14 cellular contexts compared by ENCODE assay signal in genomic region chrX:16743604-16744325, GRCh38. TPM values are rescaled to one million over a fixed set of nuclear protein-coding genes. Genes with fewer than 3 reads are reported as not detected.
DNase-seq lines count a peak whose midpoint lies in the region; ATAC-seq and TF ChIP-seq lines count a peak whose summit lies in the region.
"Had no signal": no experiment of that assay in that cellular context is flagged by ENCODE, and none has a peak within 500 bp of the region (broad histone marks: within the 10 kb centered on the region; RNA-seq: fewer than 3 reads in every experiment).

No MANE protein-coding gene starts in this region.

- dilution Hi-C loops in IMR-90 (cut with HindIII; ENCODE audit: low sequenced_read_pairs, unreplicated experiment): no loop called here

- no peak overlapping the region for H3K27ac Mint-ChIP-seq in activated naive CD4-positive, alpha-beta T cell treated with anti-CD3 and anti-CD28 coated beads, Interleukin-2, amount 10 ng/mL, durations not matched to agents 7 days and 5 days
- H3K27ac Mint-ChIP-seq: progenitor cell of endocrine pancreas had no signal

- H3K9me1 ChIP-seq in IMR-90 (ENCODE audit: insufficient read depth, low read length): no peaks in the 10 kb centered on the region

- H3K9me3 ChIP-seq in IMR-90 (ENCODE audit: control insufficient read depth, insufficient read depth, low read length): no peaks in the 10 kb centered on the region
- H3K9me3 ChIP-seq: ascending aorta, gastrocnemius medialis, left lung, thyroid gland had no signal

- H3K36me3 ChIP-seq in IMR-90 (ENCODE audit: control insufficient read depth, insufficient read depth, low read length): peaks cover 44% of the 10 kb centered on the region

- no peak; the same call in 1 of the 2 replicates for TF ChIP-seq POLR2A in IMR-90 (IDR thresholded peaks at IDR 0.05; ENCODE audit: low read depth, low read length)

- H2BK120ac ChIP-seq in IMR-90 (ENCODE audit: low read depth, low read length): no peak overlapping the region

- H2AK9ac ChIP-seq in IMR-90 (replicated peaks; ENCODE audit: low read depth, low read length, poor library complexity): no peak overlapping the region

- no peak overlapping the region for H4K5ac ChIP-seq in IMR-90 (ENCODE audit: low read depth, low read length)

- H3K9ac ChIP-seq in IMR-90 (ENCODE audit: low read depth, low read length): no peak overlapping the region

- in situ Hi-C loops in Caki2 (cut with HindIII; ENCODE audit: low pct_unique_long_range_greater_than_20kb, low sequenced_read_pairs) (no loop called here), IMR-90 (cut with MboI; ENCODE audit: low sequenced_read_pairs) (no loop called here)

- no peak overlapping the region for H3K18ac ChIP-seq in IMR-90 (ENCODE audit: low read depth, low read length)

- H2BK20ac ChIP-seq in IMR-90 (ENCODE audit: low read depth, low read length): no peak overlapping the region

- TF ChIP-seq CTCF in IMR-90 (conservative IDR thresholded peaks at IDR 0.05; ENCODE audit: low read depth, low read length) (peak; percentile 57), cardiac fibroblast (IDR thresholded peaks at IDR 0.05; ENCODE audit: low read depth, low read length) (peak; percentile 24), dorsolateral prefrontal cortex (IDR thresholded peaks at IDR 0.05 in 54 of 56, conservative IDR thresholded peaks at IDR 0.05 in 2 of 56; ENCODE audit: low read depth in 1 of 56, partially characterized antibody in 56 of 56) (no peak)

- no peaks in the 10 kb centered on the region for H3K4me1 ChIP-seq in IMR-90 (ENCODE audit: control insufficient read depth, insufficient read depth, low read length)
- H3K4me1 ChIP-seq: ascending aorta, gastrocnemius medialis, left lung, thyroid gland had no signal

- intact Hi-C loops in IMR-90 (cut with micrococcal nuclease): no loop called here
- intact Hi-C loops in dorsolateral prefrontal cortex (cut with DNase I): no loop called here

- no peak overlapping the region for H3K56ac ChIP-seq in IMR-90 (ENCODE audit: extremely low read depth, insufficient read depth, low read length)

- peak; percentile 91 for DNase-seq in Caki2 (ENCODE audit: low read depth)
- DNase-seq in IMR-90: peak; percentile 92
- peak; percentile 47 to 73 for DNase-seq in cardiac fibroblast (ENCODE audit: low read depth in 2 of 2)
- peak; percentile 16 to 55 for DNase-seq in lung microvascular endothelial cell (ENCODE audit: low read depth in 2 of 2)
- no peak for DNase-seq in dorsolateral prefrontal cortex
- DNase-seq in activated naive CD4-positive, alpha-beta T cell treated with anti-CD3 and anti-CD28 coated beads, Interleukin-2, amount 10 ng/mL, durations not matched to agents 7 days and 5 days: no peak
- DNase-seq: gastrocnemius medialis, left lung, thyroid gland had no signal

- H4K20me1 ChIP-seq in IMR-90 (ENCODE audit: insufficient read depth, low read length): peaks cover 3% of the 10 kb centered on the region; the same call in 1 of the 2 replicates

- H3K9me3 Mint-ChIP-seq in activated naive CD4-positive, alpha-beta T cell treated with anti-CD3 and anti-CD28 coated beads, Interleukin-2, amount 10 ng/mL, durations not matched to agents 7 days and 5 days: no peaks in the 10 kb centered on the region

- 92% methylated on average over 4 of the region's 12 CpGs; no CpG with 5 or more reads in 1 of the 2 experiments for WGBS in IMR-90 (ENCODE audit: extremely low coverage in 2 of 2, insufficient read length in 1 of 2), 2 experiments

- H4K8ac ChIP-seq in IMR-90 (ENCODE audit: low read depth in 2 of 2, low read length in 2 of 2): peak overlapping the region in 1 of 2 experiments; percentile 15; a peak in 1 of 4 replicates

- POLR2A ChIA-PET in IMR-90 (lab: Charles Lee; ENCODE audit: unreplicated experiment): no interaction called here

- peak overlapping the region; percentile 5 for H2BK5ac ChIP-seq in IMR-90 (ENCODE audit: low read depth, low read length, poor library complexity, severe bottlenecking)

- H3K27ac ChIP-seq in IMR-90 (ENCODE audit: insufficient read depth, low read length) (no peak overlapping the region), dorsolateral prefrontal cortex (no peak overlapping the region)
- H3K27ac ChIP-seq: ascending aorta, gastrocnemius medialis, left lung, thyroid gland had no signal

- BruUV-seq in IMR-90 (replicated peaks; lab: Mats Ljungman, UMichigan): no TSS peak

- CTCF ChIA-PET in IMR-90 (lab: Yijun Ruan, JAX): interaction anchor here (1.6 kb wide), 2 partner anchors 9 to 10 kb away, joined by 4 to 5 read pairs; no protein-coding TSS in a partner anchor
- CTCF ChIA-PET in activated naive CD4-positive, alpha-beta T cell treated with anti-CD3 and anti-CD28 coated beads, Interleukin-2, amount 10 ng/mL, durations not matched to agents 7 days and 5 days (lab: Charles Lee): no interaction called here

- H2BK15ac ChIP-seq in IMR-90 (ENCODE audit: low read depth, low read length): no peak overlapping the region

- no peak overlapping the region; the same call in 1 of the 2 replicates for H2AK5ac ChIP-seq in IMR-90 (ENCODE audit: low read depth, low read length)

- H3K36me3 Mint-ChIP-seq in activated naive CD4-positive, alpha-beta T cell treated with anti-CD3 and anti-CD28 coated beads, Interleukin-2, amount 10 ng/mL, durations not matched to agents 7 days and 5 days: peaks cover 9% of the 10 kb centered on the region

- H2AFZ ChIP-seq in IMR-90 (replicated peaks; ENCODE audit: low read length, poor library complexity): no peak overlapping the region

- TF ChIP-seq RAD21 in IMR-90 (IDR thresholded peaks at IDR 0.05; ENCODE audit: low read length): peak; percentile 65

- H4K91ac ChIP-seq in IMR-90 (ENCODE audit: insufficient read depth, low read depth, low read length): no peak overlapping the region

- no peak overlapping the region for H3K14ac ChIP-seq in IMR-90 (replicated peaks; ENCODE audit: low read depth, low read length)

- peaks cover 0 to 6% of the 10 kb centered on the region in 2 experiments; a peak in 2 of 4 replicates for H3K79me1 ChIP-seq in IMR-90 (ENCODE audit: low read depth in 1 of 2, low read length in 2 of 2)

- H3K23ac ChIP-seq in IMR-90 (ENCODE audit: low read depth, low read length): no peak overlapping the region

- no peaks in the 10 kb centered on the region for H3K27me3 Mint-ChIP-seq in activated naive CD4-positive, alpha-beta T cell treated with anti-CD3 and anti-CD28 coated beads, Interleukin-2, amount 10 ng/mL, durations not matched to agents 7 days and 5 days
- H3K27me3 Mint-ChIP-seq: progenitor cell of endocrine pancreas had no signal

- no peak overlapping the region for H3K4me2 ChIP-seq in IMR-90 (ENCODE audit: low read depth, low read length)

- H3K4me3 Mint-ChIP-seq in activated naive CD4-positive, alpha-beta T cell treated with anti-CD3 and anti-CD28 coated beads, Interleukin-2, amount 10 ng/mL, durations not matched to agents 7 days and 5 days: no peak overlapping the region

- H3K4me1 Mint-ChIP-seq in activated naive CD4-positive, alpha-beta T cell treated with anti-CD3 and anti-CD28 coated beads, Interleukin-2, amount 10 ng/mL, durations not matched to agents 7 days and 5 days: no peaks in the 10 kb centered on the region

- no peaks in the 10 kb centered on the region for H3K27me3 ChIP-seq in IMR-90 (ENCODE audit: control insufficient read depth, insufficient read depth, low read length)
- peaks cover 0 to 5% (median 0%) of the 10 kb centered on the region in 45 donors for H3K27me3 ChIP-seq in dorsolateral prefrontal cortex
- H3K27me3 ChIP-seq: ascending aorta, gastrocnemius medialis, left lung, thyroid gland had no signal

- H3K4ac ChIP-seq in IMR-90 (ENCODE audit: low read depth, low read length): peak overlapping the region; percentile 11; the same call in 1 of the 2 replicates

- ATAC-seq in IMR-90 (ENCODE audit: low read depth): peak; percentile 93
- no peak for ATAC-seq in GM21423 (IDR thresholded peaks at IDR 0.05; ENCODE audit: unreplicated experiment)
- no peak for ATAC-seq in GM21447 (IDR thresholded peaks at IDR 0.05; ENCODE audit: unreplicated experiment)
- ATAC-seq: gastrocnemius medialis, K562, left lung had no signal

- H3K4me3 ChIP-seq in IMR-90 (ENCODE audit: insufficient read depth, low read depth, low read length) (no peak overlapping the region), cardiac fibroblast (replicated peaks in 1 of 2; ENCODE audit: low read depth in 2 of 2, low read length in 2 of 2) (no peak overlapping the region), dorsolateral prefrontal cortex (no peak overlapping the region)
- H3K4me3 ChIP-seq: ascending aorta, gastrocnemius medialis, K562, left lung, thyroid gland had no signal

TF ChIP-seq in IMR-90, 13 proteins besides CTCF, POLR2A, EP300 and RAD21 (continues in another document):
- TF ChIP-seq MAFK (IDR thresholded peaks at IDR 0.05; ENCODE audit: low read depth, low read length) (peak; percentile 43; the same call in 1 of the 2 replicates), RCOR1 (IDR thresholded peaks at IDR 0.05; ENCODE audit: insufficient replicate concordance, low read length) (no peak), MAZ (IDR thresholded peaks at IDR 0.05; ENCODE audit: borderline replicate concordance, low read depth, low read length) (no peak), CEBPB (IDR thresholded peaks at IDR 0.05; ENCODE audit: low read depth, low read length) (no peak), SMC3 (IDR thresholded peaks at IDR 0.05; ENCODE audit: low read depth, low read length) (no peak)

RNA-seq across cellular contexts. Expression of gene SYAP1, which starts 24.4 kb away (rescaled TPM):
- 54.8 and 56.8 TPM in 2 replicates for total RNA-seq in Caki2 (2014; rRNA removed; shearing (Covaris generic); ENCODE audit: low replicate concordance)
- 35.0 and 55.0 TPM in 2 replicates for total RNA-seq in IMR-90 (2012; rRNA removed)
- 14.0 and 17.7 TPM in 2 replicates for polyA plus RNA-seq in IMR-90 (2012; rRNA removed)
- 7.3 and 11.1 TPM in 2 replicates for polyA plus RNA-seq in IMR-90 (2012; cell fraction: cytosol; rRNA removed)
- 2.0 and 10.5 TPM in 2 replicates for polyA plus RNA-seq in IMR-90 (2012; cell fraction: nucleus; rRNA removed; ENCODE audit: low replicate concordance)
- total RNA-seq in lung microvascular endothelial cell: 22.4 and 22.6 TPM in 2 replicates
- total RNA-seq in dorsolateral prefrontal cortex: 10 to 100 TPM; 13.0 to 30.2 (median 19.5) TPM

RNA-seq across cellular contexts. Expression of gene CTPS2, which starts 31.3 kb away (rescaled TPM):
- total RNA-seq in Caki2 (2014; rRNA removed; shearing (Covaris generic); ENCODE audit: low replicate concordance): 20.0 and 40.9 TPM in 2 replicates
- 13.1 and 16.1 TPM in 2 replicates for total RNA-seq in IMR-90 (2012; rRNA removed)
- polyA plus RNA-seq in IMR-90 (2012; rRNA removed): 4.7 and 6.0 TPM in 2 replicates
- polyA plus RNA-seq in IMR-90 (2012; cell fraction: cytosol; rRNA removed): 1.4 and 3.1 TPM in 2 replicates
- polyA plus RNA-seq in IMR-90 (2012; cell fraction: nucleus; rRNA removed; ENCODE audit: low replicate concordance): 1.7 and 10.1 TPM in 2 replicates
- total RNA-seq in lung microvascular endothelial cell: 9.2 and 11.1 TPM in 2 replicates
- total RNA-seq in dorsolateral prefrontal cortex: 10 to 100 TPM in 71 of 120 experiments, 1 to 10 TPM in 49; 6.7 to 16.4 (median 10.4) TPM

RNA-seq across cellular contexts. Expression of gene TXLNG, which starts 42.5 kb away (rescaled TPM):
- 7.1 and 9.6 TPM in 2 replicates for total RNA-seq in Caki2 (2014; rRNA removed; shearing (Covaris generic); ENCODE audit: low replicate concordance)
- total RNA-seq in IMR-90 (2012; rRNA removed) (7.0 and 11.1 TPM in 2 replicates), lung microvascular endothelial cell (3.9 and 4.6 TPM in 2 replicates), dorsolateral prefrontal cortex (10 to 100 TPM; 10.9 to 20.8 (median 16.2) TPM)
- polyA plus RNA-seq in IMR-90 (2012; rRNA removed): 9.4 and 9.7 TPM in 2 replicates
- 1.9 and 5.2 TPM in 2 replicates for polyA plus RNA-seq in IMR-90 (2012; cell fraction: cytosol; rRNA removed)
- polyA plus RNA-seq in IMR-90 (2012; cell fraction: nucleus; rRNA removed; ENCODE audit: low replicate concordance): 1.9 and 14.5 TPM in 2 replicates

Comparison
In these comparisons a context has a peak if more than half of its experiments do, and no peak if none do; other contexts are left out.
1. DNase-seq: peak in Caki2 (single experiment), IMR-90 (single experiment), cardiac fibroblast (2 of 2) and lung microvascular endothelial cell (2 of 2); none in dorsolateral prefrontal cortex (0 of 10) and activated naive CD4-positive, alpha-beta T cell treated with anti-CD3 and anti-CD28 coated beads, Interleukin-2, amount 10 ng/mL, durations not matched to agents 7 days and 5 days (single experiment).
2. CTCF ChIP-seq: peak in IMR-90 (single experiment) and cardiac fibroblast (single experiment); none in dorsolateral prefrontal cortex (0 of 56).